ENCODE assay signal across 28 cellular contexts in the genomic region with DNA sequence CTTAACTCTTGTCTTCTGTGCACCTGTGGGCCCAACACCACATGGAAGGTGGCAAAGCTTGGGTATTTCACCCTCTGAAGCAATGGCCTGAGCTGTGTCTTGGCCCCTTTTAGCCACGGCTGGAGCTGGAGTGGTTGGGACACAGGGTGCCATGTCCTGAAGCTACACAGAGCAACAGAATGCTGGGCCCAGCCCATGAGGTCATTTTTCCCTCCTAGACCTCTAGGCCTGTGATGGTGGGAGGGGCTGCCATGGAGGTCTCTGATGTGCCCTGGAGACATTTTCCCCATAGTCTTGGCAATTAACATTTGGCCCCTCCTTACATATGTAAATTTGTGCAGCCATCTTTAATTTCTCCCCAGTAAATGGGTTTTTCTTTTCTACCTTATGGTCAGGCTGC.
"Had no signal": no experiment of that assay in that cellular context is flagged by ENCODE, and none has a peak within 500 bp of the region (broad histone marks: within the 10 kb centered on the region; RNA-seq: fewer than 3 reads in every experiment).

No MANE protein-coding gene starts in this region.

- H3K27me3 ChIP-seq: esophagus squamous epithelium, gastrocnemius medialis, heart right ventricle, left lung had no signal

- ATAC-seq: effector memory CD8-positive, alpha-beta T cell; esophagus mucosa; gastrocnemius medialis; heart right ventricle; left cardiac atrium; left lung; left ventricle myocardium superior; mucosa of descending colon had no signal

- H3K36me3 ChIP-seq: esophagus squamous epithelium, gastrocnemius medialis, heart right ventricle, left lung, lower lobe of right lung had no signal

- H3K27ac ChIP-seq: coronary artery, epithelial cell of prostate, esophagus squamous epithelium, gastrocnemius medialis, heart right ventricle, left lung, lower lobe of right lung had no signal

- H3K27me3 Mint-ChIP-seq: dendritic cell treated with granulocyte-macrophage colony-stimulating factor and Interleukin-4, amounts not matched to agents 40 ng/mL and 50 ng/mL, for 4 days; effector memory CD8-positive, alpha-beta T cell; naive B cell had no signal

- H3K9me3 ChIP-seq: esophagus squamous epithelium, gastrocnemius medialis, left lung, lower lobe of right lung, mucosa of descending colon had no signal

- H3K36me3 Mint-ChIP-seq: naive B cell had no signal

- H3K4me3 Mint-ChIP-seq: dendritic cell treated with granulocyte-macrophage colony-stimulating factor and Interleukin-4, amounts not matched to agents 40 ng/mL and 50 ng/mL, for 4 days; effector memory CD8-positive, alpha-beta T cell; endodermal cell; mesothelial cell of epicardium; naive B cell had no signal

- H3K4me3 ChIP-seq: coronary artery, esophagus squamous epithelium, gastrocnemius medialis, heart right ventricle, left lung, lower lobe of right lung, mucosa of descending colon had no signal

- H3K4me1 ChIP-seq: esophagus squamous epithelium, gastrocnemius medialis, heart right ventricle, left lung, lower lobe of right lung had no signal

- H3K27ac Mint-ChIP-seq: dendritic cell treated with granulocyte-macrophage colony-stimulating factor and Interleukin-4, amounts not matched to agents 40 ng/mL and 50 ng/mL, for 4 days; effector memory CD8-positive, alpha-beta T cell; endodermal cell; mesothelial cell of epicardium; naive B cell had no signal

- FAIRE-seq: colon, endometrium, islet of Langerhans, keratinocyte had no signal

- DNase-seq: effector CD8-positive, alpha-beta T cell; effector memory CD8-positive, alpha-beta T cell; endodermal cell; erythroblast; esophagus squamous epithelium; foreskin fibroblast; foreskin melanocyte; gastrocnemius medialis; glutamatergic neuron; head of caudate nucleus; heart right ventricle; hippocampal formation; left cardiac atrium; left ventricle myocardium superior; lower lobe of right lung; mesenchymal stem cell; mucosa of descending colon; naive B cell had no signal

- H3K4me1 Mint-ChIP-seq: endodermal cell, mesothelial cell of epicardium, naive B cell had no signal
